ENCODE assay signal across 16 cellular contexts in genomic region chr4:107757293-107757692, GRCh38. TPM values are rescaled to one million over a fixed set of nuclear protein-coding genes. Genes with fewer than 3 reads are reported as not detected.
DNase-seq lines count a peak whose midpoint lies in the region; ATAC-seq and TF ChIP-seq lines count a peak whose summit lies in the region.
"Had no signal": no experiment of that assay in that cellular context is flagged by ENCODE, and none has a peak within 500 bp of the region (broad histone marks: within the 10 kb centered on the region; RNA-seq: fewer than 3 reads in every experiment).

No MANE protein-coding gene starts in this region.

- intact Hi-C loops in dendritic cell treated with granulocyte-macrophage colony-stimulating factor and Interleukin-4, amounts not matched to agents 40 ng/mL and 50 ng/mL, for 4 days (cut with micrococcal nuclease), result loop anchor here (5.0 kb wide), 2 partner anchors 60 to 80 kb away; no protein-coding TSS in a partner anchor

- no peaks in the 10 kb centered on the region for H3K36me3 ChIP-seq in neutrophil
- H3K36me3 ChIP-seq in HAP-1 (replicated peaks), result no peaks in the 10 kb centered on the region; the same call in 1 of the 2 replicates
- H3K36me3 ChIP-seq: MG63 had no signal

- DNase-seq in CD1c-positive myeloid dendritic cell (ENCODE audit: extremely low spot score) (peak; percentile 21), HL-60 (ENCODE audit: low read depth in 1 of 2, low spot score in 1 of 2) (peak; percentile 26 to 70), omental fat pad (ENCODE audit: low spot score) (no peak), type B pancreatic cell (ENCODE audit: extremely low spot score, unreplicated experiment) (no peak), HAP-1 (ENCODE audit: low spot score in 2 of 2) (no peak)
- DNase-seq: CD4-positive, alpha-beta T cell; GOT3; MG63; NCI-H1092; NCI-H1417 treated with DMSO at 0.1 percent for 48 hours; SHP77 treated with DMSO at 0.1 percent for 48 hours had no signal

- no peak for ATAC-seq in omental fat pad (ENCODE audit: low FRiP score)
- ATAC-seq: Panc1 had no signal

- H3K4me3 ChIP-seq in HL-60 (replicated peaks; ENCODE audit: insufficient read depth, low read length), result no peak overlapping the region
- no peak overlapping the region for H3K4me3 ChIP-seq in neutrophil (ENCODE audit: low read depth in 1 of 2, low read length in 1 of 2)
- no peak overlapping the region for H3K4me3 ChIP-seq in HAP-1
- H3K4me3 ChIP-seq: GM12878, MG63 had no signal

- H3K9me3 ChIP-seq in neutrophil (no peaks in the 10 kb centered on the region), HAP-1 (no peaks in the 10 kb centered on the region; the same call in none of the 2 replicates)
- H3K9me3 ChIP-seq: MG63 had no signal

- no peaks in the 10 kb centered on the region for H3K27me3 Mint-ChIP-seq in dendritic cell treated with granulocyte-macrophage colony-stimulating factor and Interleukin-4, amounts not matched to agents 40 ng/mL and 50 ng/mL, for 4 days
- H3K27me3 Mint-ChIP-seq in type B pancreatic cell, result peaks cover 4% of the 10 kb centered on the region

- in situ Hi-C loops in HAP-1 (cut with MboI; ENCODE audit: low sequenced_read_pairs), result loop anchor here (10.0 kb wide), 1 partner anchor 158 kb away; no protein-coding TSS in a partner anchor

- no peaks in the 10 kb centered on the region for H3K27me3 ChIP-seq in HL-60 (ENCODE audit: insufficient read depth, poor library complexity, severe bottlenecking)
- H3K27me3 ChIP-seq in neutrophil, result peaks cover 8% of the 10 kb centered on the region
- H3K27me3 ChIP-seq in HAP-1 (ENCODE audit: low read depth), result no peaks in the 10 kb centered on the region
- H3K27me3 ChIP-seq: MG63 had no signal

- no peaks in the 10 kb centered on the region for H3K36me3 Mint-ChIP-seq in dendritic cell treated with granulocyte-macrophage colony-stimulating factor and Interleukin-4, amounts not matched to agents 40 ng/mL and 50 ng/mL, for 4 days (ENCODE audit: low read depth)
- no peaks in the 10 kb centered on the region for H3K36me3 Mint-ChIP-seq in type B pancreatic cell

- H3K27ac ChIP-seq in HL-60 (replicated peaks), result no peak overlapping the region
- H3K27ac ChIP-seq in neutrophil, result peak overlapping the region; percentile 26

- no peak overlapping the region for H3K4me3 Mint-ChIP-seq in dendritic cell treated with granulocyte-macrophage colony-stimulating factor and Interleukin-4, amounts not matched to agents 40 ng/mL and 50 ng/mL, for 4 days
- H3K4me3 Mint-ChIP-seq in type B pancreatic cell, result no peak overlapping the region
- H3K4me3 Mint-ChIP-seq: CD4-positive, alpha-beta T cell; T-helper 1 cell treated with Interleukin-12 subunit alpha and Interleukin-12 subunit beta and Interleukin-4 antibody, amounts not matched to agents 30 μg/mL and 1 μg/mL, for 36 hours had no signal

- no peaks in the 10 kb centered on the region for H3K9me3 Mint-ChIP-seq in dendritic cell treated with granulocyte-macrophage colony-stimulating factor and Interleukin-4, amounts not matched to agents 40 ng/mL and 50 ng/mL, for 4 days
- no peaks in the 10 kb centered on the region for H3K9me3 Mint-ChIP-seq in type B pancreatic cell
- H3K9me3 Mint-ChIP-seq: CD4-positive, alpha-beta T cell; T-helper 1 cell treated with Interleukin-12 subunit alpha and Interleukin-12 subunit beta and Interleukin-4 antibody, amounts not matched to agents 30 μg/mL and 1 μg/mL, for 36 hours had no signal

- H3K4me1 ChIP-seq in neutrophil (ENCODE audit: control insufficient read depth in 1 of 2, insufficient read depth in 1 of 2, low read depth in 1 of 2, low read length in 1 of 2), result peaks cover 8 to 10% of the 10 kb centered on the region in 2 experiments
- H3K4me1 ChIP-seq in HAP-1, result peaks cover 26% of the 10 kb centered on the region

- H3K27ac Mint-ChIP-seq in dendritic cell treated with granulocyte-macrophage colony-stimulating factor and Interleukin-4, amounts not matched to agents 40 ng/mL and 50 ng/mL, for 4 days, result peak overlapping the region; percentile 15
- no peak overlapping the region for H3K27ac Mint-ChIP-seq in type B pancreatic cell
- H3K27ac Mint-ChIP-seq: CD4-positive, alpha-beta T cell; T-helper 1 cell treated with Interleukin-12 subunit alpha and Interleukin-12 subunit beta and Interleukin-4 antibody, amounts not matched to agents 30 μg/mL and 1 μg/mL, for 36 hours had no signal

- TF ChIP-seq CTCF in HL-60 (IDR thresholded peaks at IDR 0.05; ENCODE audit: insufficient read depth, low read length), result no peak
- no peak for TF ChIP-seq CTCF in neutrophil (IDR thresholded peaks at IDR 0.05)
- TF ChIP-seq CTCF in omental fat pad (IDR thresholded peaks at IDR 0.05), result no peak
- no peak for TF ChIP-seq CTCF in type B pancreatic cell (conservative IDR thresholded peaks at IDR 0.05)

- peaks cover 27% of the 10 kb centered on the region for H3K4me1 Mint-ChIP-seq in dendritic cell treated with granulocyte-macrophage colony-stimulating factor and Interleukin-4, amounts not matched to agents 40 ng/mL and 50 ng/mL, for 4 days (ENCODE audit: low read depth)
- H3K4me1 Mint-ChIP-seq in type B pancreatic cell (ENCODE audit: unreplicated experiment), result peaks cover 8% of the 10 kb centered on the region

RNA-seq across cellular contexts. Expression of gene PAPSS1, which starts 37.3 kb away (rescaled TPM):
- total RNA-seq in omental fat pad (10 to 100 TPM; 29.4 to 41.5 (median 37.6) TPM), type B pancreatic cell (ENCODE audit: low replicate concordance) (67.9 and 82.0 TPM in 2 replicates)

Comparison
In these comparisons a context has a peak if more than half of its experiments do, and no peak if none do; other contexts are left out.
1. DNase-seq: peak in CD1c-positive myeloid dendritic cell (single experiment) and HL-60 (2 of 2); none in omental fat pad (single experiment), type B pancreatic cell (single experiment) and HAP-1 (0 of 2).